Comparison of ENCODE assay signal across 8 cellular contexts in the genomic region with DNA sequence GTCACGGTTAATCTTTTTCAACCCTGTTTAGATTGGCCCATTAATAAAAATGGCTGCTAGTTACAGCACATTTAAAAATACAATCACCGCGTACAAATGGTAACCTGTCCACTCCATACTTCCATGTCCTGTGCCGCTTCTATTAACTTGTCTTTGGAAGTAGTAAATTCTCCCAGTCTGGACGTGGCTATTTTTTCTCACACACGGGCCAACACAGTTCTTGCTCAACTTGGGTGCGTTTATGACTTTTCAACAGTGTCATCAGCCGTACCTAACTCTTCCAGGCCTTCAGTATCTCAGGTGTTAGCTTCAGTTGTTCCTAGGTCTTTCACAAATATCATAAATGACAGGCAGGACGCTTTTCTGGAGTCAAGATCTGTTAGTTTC. TPM values are rescaled to one million over a fixed set of nuclear protein-coding genes. Genes with fewer than 3 reads are reported as not detected.
A peak's percentile ranks its signal among the peaks of the same experiment; 100 is the strongest.
DNase-seq lines count a peak whose midpoint lies in the region; ATAC-seq, FAIRE-seq and TF ChIP-seq lines count a peak whose summit lies in the region.

No MANE protein-coding gene starts in this region.

- 48% methylated on average over 9 of the region's 9 CpGs for WGBS in thymus

- H3K4me1 ChIP-seq in astrocyte (ENCODE audit: insufficient read depth, low read length), result peaks cover 8% of the 10 kb centered on the region
- H3K4me1 ChIP-seq in thymus (ENCODE audit: control insufficient read depth, insufficient read depth, low read length), result peaks cover 8% of the 10 kb centered on the region

- H3K4me2 ChIP-seq in astrocyte (ENCODE audit: low read length), result peak overlapping the region; percentile 88

- H3K27me3 Mint-ChIP-seq in astrocyte (ENCODE audit: low read depth, unreplicated experiment), result no peaks in the 10 kb centered on the region

- ATAC-seq in HG02642 (IDR thresholded peaks at IDR 0.05; ENCODE audit: poor library complexity, unreplicated experiment), result peak; percentile 0
- ATAC-seq in left colon, result peak; percentile 32

- H3K27ac ChIP-seq in astrocyte (ENCODE audit: low read depth, low read length) (peak overlapping the region; percentile 81), thymus (ENCODE audit: low read depth) (peak overlapping the region; percentile 96)

- H3K27me3 ChIP-seq in astrocyte (ENCODE audit: insufficient read depth, low read length) (no peaks in the 10 kb centered on the region), thymus (ENCODE audit: control insufficient read depth, insufficient read depth) (no peaks in the 10 kb centered on the region)

- H3K4me3 Mint-ChIP-seq in astrocyte (ENCODE audit: unreplicated experiment), result peak overlapping the region; percentile 79

- H3K9me3 ChIP-seq in astrocyte (ENCODE audit: insufficient read depth, low read depth, low read length) (no peaks in the 10 kb centered on the region), thymus (ENCODE audit: control insufficient read depth) (no peaks in the 10 kb centered on the region)

- H3K4me1 Mint-ChIP-seq in astrocyte (ENCODE audit: low read depth, unreplicated experiment), result peaks cover 26% of the 10 kb centered on the region

- peaks cover 32% of the 10 kb centered on the region for H4K20me1 ChIP-seq in astrocyte (ENCODE audit: insufficient read depth, low read length)

- peaks cover 5% of the 10 kb centered on the region for H3K36me3 Mint-ChIP-seq in astrocyte (ENCODE audit: low read depth, unreplicated experiment)

- no peak for FAIRE-seq in astrocyte (lab: Jason Lieb, UNC)

- no peak for DNase-seq in AG09309 (ENCODE audit: low read depth)
- DNase-seq in astrocyte (ENCODE audit: low read depth), result no peak
- DNase-seq in left colon, result no peak
- DNase-seq in NCI-H1048 (lab: John Stamatoyannopoulos, UW), result no peak
- no peak for DNase-seq in NCI-H1092 (lab: John Stamatoyannopoulos, UW)
- no peak for DNase-seq in NCI-H2081 (lab: John Stamatoyannopoulos, UW)

- H3K36me3 ChIP-seq in astrocyte (ENCODE audit: insufficient read depth, low read length), result no peaks in the 10 kb centered on the region
- no peaks in the 10 kb centered on the region for H3K36me3 ChIP-seq in thymus (ENCODE audit: control insufficient read depth, insufficient read depth)

- intact Hi-C loops in left colon (cut with DNase I, micrococcal nuclease), result no loop called here

- H3K79me2 ChIP-seq in astrocyte (ENCODE audit: insufficient read depth, low read length), result peaks cover 48% of the 10 kb centered on the region

- H3K9me3 Mint-ChIP-seq in astrocyte (ENCODE audit: unreplicated experiment), result peaks cover 3% of the 10 kb centered on the region

- peak overlapping the region; percentile 92 for H3K4me3 ChIP-seq in AG09309 (ENCODE audit: control insufficient read depth, low read depth, low read length)
- H3K4me3 ChIP-seq in astrocyte (ENCODE audit: insufficient read depth, low read depth, low read length), result peak overlapping the region; percentile 78
- peak overlapping the region; percentile 95 for H3K4me3 ChIP-seq in thymus (ENCODE audit: low read length)

- TF ChIP-seq CTCF in AG09309 (IDR thresholded peaks at IDR 0.05; ENCODE audit: control insufficient read depth, insufficient read depth, low read depth, low read length, missing control alignments), result no peak
- TF ChIP-seq CTCF in astrocyte (IDR thresholded peaks at IDR 0.05; ENCODE audit: insufficient read depth, low read depth, low read length), result no peak

- peak overlapping the region; percentile 38 for H3K27ac Mint-ChIP-seq in astrocyte (ENCODE audit: unreplicated experiment)

- H2AFZ ChIP-seq in astrocyte (ENCODE audit: low read depth, low read length), result peak overlapping the region; percentile 74

- peak overlapping the region; percentile 91 for H3K9ac ChIP-seq in astrocyte (ENCODE audit: low read length)

RNA-seq across cellular contexts. Expression of a gene that starts 0.5 kb away (rescaled TPM):
- total RNA-seq in astrocyte (91.3 and 115 TPM in 2 replicates), left colon (10 to 100 TPM; 24.5 to 32.8 TPM)
- 10.9 TPM for polyA plus RNA-seq in thymus
